ENCODE assay signal across 9 cellular contexts in genomic region chr13:44197791-44198770, GRCh38.
A peak's percentile ranks its signal among the peaks of the same experiment; 100 is the strongest.
DNase-seq lines count a peak whose midpoint lies in the region; ATAC-seq and TF ChIP-seq lines count a peak whose summit lies in the region.
"Had no signal": no experiment of that assay in that cellular context is flagged by ENCODE, and none has a peak within 500 bp of the region (broad histone marks: within the 10 kb centered on the region; RNA-seq: fewer than 3 reads in every experiment).

No MANE protein-coding gene starts in this region.

- no peaks in the 10 kb centered on the region for H3K27me3 ChIP-seq in DND-41 (ENCODE audit: insufficient read depth, low read length, poor library complexity)

- H3K4me2 ChIP-seq in DND-41 (ENCODE audit: insufficient read depth, low read length): no peak overlapping the region

- H3K27ac Mint-ChIP-seq in chondrocyte (ENCODE audit: unreplicated experiment): peak overlapping the region; percentile 0
- H3K27ac Mint-ChIP-seq: natural killer cell had no signal

- no peaks in the 10 kb centered on the region for H3K9me3 ChIP-seq in DND-41 (ENCODE audit: insufficient read depth, low read length, severe bottlenecking)

- H2AFZ ChIP-seq in DND-41 (ENCODE audit: low read depth, low read length): no peak overlapping the region

- H3K27ac ChIP-seq in DND-41 (ENCODE audit: low read length): no peak overlapping the region

- no peaks in the 10 kb centered on the region for H3K79me2 ChIP-seq in DND-41 (ENCODE audit: insufficient read depth, low read length)

- peaks cover 10% of the 10 kb centered on the region for H3K4me1 Mint-ChIP-seq in chondrocyte (ENCODE audit: low read depth)

- DNase-seq in DND-41 (no peak), chondrocyte (ENCODE audit: low spot score) (no peak), NCI-H774 (lab: John Stamatoyannopoulos, UW) (no peak), dermis blood vessel endothelial cell (no peak), NCI-H82 treated with DMSO at 0.1 percent for 48 hours (lab: John Stamatoyannopoulos, UW; ENCODE audit: unreplicated experiment) (no peak), COLO829 (ENCODE audit: low spot score) (no peak)
- DNase-seq: natural killer cell had no signal

- no peaks in the 10 kb centered on the region for H3K36me3 ChIP-seq in DND-41 (ENCODE audit: insufficient read depth, low read length)

- no peaks in the 10 kb centered on the region for H4K20me1 ChIP-seq in DND-41 (ENCODE audit: insufficient read depth, low read length)

- H3K4me1 ChIP-seq in DND-41 (ENCODE audit: insufficient read depth, low read length): peaks cover 5% of the 10 kb centered on the region; the same call in 1 of the 2 replicates

- H3K4me3 Mint-ChIP-seq in chondrocyte (ENCODE audit: unreplicated experiment): no peak overlapping the region
- H3K4me3 Mint-ChIP-seq: natural killer cell had no signal

- no peak overlapping the region for H3K4me3 ChIP-seq in DND-41 (ENCODE audit: low read depth in 1 of 2, low read length in 2 of 2)

- H3K27me3 Mint-ChIP-seq in chondrocyte (ENCODE audit: low read depth): no peaks in the 10 kb centered on the region

- H3K9ac ChIP-seq in DND-41 (ENCODE audit: low read depth, low read length): no peak overlapping the region

- no peaks in the 10 kb centered on the region for H3K36me3 Mint-ChIP-seq in chondrocyte (ENCODE audit: low read depth)
- H3K36me3 Mint-ChIP-seq: natural killer cell had no signal

- H3K9me3 Mint-ChIP-seq in chondrocyte (ENCODE audit: low read depth): no peaks in the 10 kb centered on the region
- H3K9me3 Mint-ChIP-seq: natural killer cell had no signal

- ATAC-seq in DND-41 (ENCODE audit: insufficient read depth, low read depth) (peak; percentile 33; the same call in 1 of the 3 replicates), GM19455 (IDR thresholded peaks at IDR 0.05; ENCODE audit: unreplicated experiment) (peak; percentile 84), HG03571 (IDR thresholded peaks at IDR 0.05; ENCODE audit: unreplicated experiment) (peak; percentile 64)

- no peak for TF ChIP-seq CTCF in DND-41 (IDR thresholded peaks at IDR 0.05; ENCODE audit: borderline replicate concordance, extremely low read depth, low read length, poor library complexity, severe bottlenecking)
- no peak for TF ChIP-seq CTCF in chondrocyte (IDR thresholded peaks at IDR 0.05)

Comparison
In these comparisons a context has a peak if more than half of its experiments do, and no peak if none do; other contexts are left out.
1. ATAC-seq: peak in every context shown above with its lines; median percentile 84 in GM19455; 64 in HG03571; 33 in DND-41.